In the genomic region with DNA sequence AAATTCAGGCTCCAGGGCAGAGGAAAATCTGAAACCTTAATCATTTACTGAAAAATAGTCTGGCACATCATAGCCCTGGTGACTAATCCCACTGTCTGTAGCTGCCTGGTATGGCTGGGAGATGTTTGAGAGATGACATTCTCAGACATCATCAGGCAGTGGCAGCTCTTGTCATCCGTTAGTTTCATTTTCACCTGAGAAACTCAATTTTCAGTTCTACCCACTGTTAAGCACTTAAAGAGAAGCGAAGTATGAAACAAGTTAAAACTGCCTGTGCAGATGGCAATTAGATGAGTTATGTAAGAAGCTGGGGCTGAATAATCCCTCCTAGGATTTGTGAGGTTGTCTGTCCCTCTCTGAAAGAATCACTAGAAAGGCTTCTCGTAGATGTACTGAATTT, we compare ENCODE assay signal across 8 cellular contexts.
DNase-seq lines count a peak whose midpoint lies in the region; ATAC-seq and TF ChIP-seq lines count a peak whose summit lies in the region.

No MANE protein-coding gene starts in this region.

- H3K4me1 Mint-ChIP-seq in activated CD4-positive, alpha-beta memory T cell treated with anti-CD3 and anti-CD28 coated beads for 36 hours (ENCODE audit: low read depth), result peaks cover 10% of the 10 kb centered on the region
- H3K4me1 Mint-ChIP-seq in CD8-positive, alpha-beta memory T cell, result peaks cover 0 to 5% (median 0%) of the 10 kb centered on the region in 3 donors

- H3K27ac ChIP-seq in CD8-positive, alpha-beta memory T cell (ENCODE audit: low read depth, low read length), result no peak overlapping the region

- TF ChIP-seq CTCF in BE2C (IDR thresholded peaks at IDR 0.05; ENCODE audit: low read depth, low read length), result no peak

- POLR2A ChIA-PET in activated CD4-positive, alpha-beta memory T cell treated with anti-CD3 and anti-CD28 coated beads for 36 hours (lab: Charles Lee), result interaction anchor here (0.7 kb wide), 1 partner anchor 59 kb away, joined by 3 read pairs; no protein-coding TSS in a partner anchor
- POLR2A ChIA-PET in CD8-positive, alpha-beta memory T cell (lab: Charles Lee), result no interaction called here

- peak overlapping the region; percentile 28 for H3K4me3 ChIP-seq in BE2C (ENCODE audit: low read depth, low read length)
- H3K4me3 ChIP-seq in CD8-positive, alpha-beta memory T cell (ENCODE audit: low read length), result no peak overlapping the region

- H3K36me3 Mint-ChIP-seq in activated CD4-positive, alpha-beta memory T cell treated with anti-CD3 and anti-CD28 coated beads for 36 hours, result no peaks in the 10 kb centered on the region
- no peaks in the 10 kb centered on the region for H3K36me3 Mint-ChIP-seq in CD8-positive, alpha-beta memory T cell

- no peaks in the 10 kb centered on the region for H3K27me3 ChIP-seq in BE2C
- H3K27me3 ChIP-seq in CD8-positive, alpha-beta memory T cell (ENCODE audit: insufficient read depth, low read length, poor library complexity, severe bottlenecking), result no peaks in the 10 kb centered on the region

- no peaks in the 10 kb centered on the region for H3K9me3 Mint-ChIP-seq in activated CD4-positive, alpha-beta memory T cell treated with anti-CD3 and anti-CD28 coated beads for 36 hours
- H3K9me3 Mint-ChIP-seq in CD8-positive, alpha-beta memory T cell, result peaks cover 0 to under 1% (median 0%) of the 10 kb centered on the region in 5 donors

- H3K36me3 ChIP-seq in BE2C, result no peaks in the 10 kb centered on the region
- H3K36me3 ChIP-seq in CD8-positive, alpha-beta memory T cell (ENCODE audit: insufficient read depth, low read length), result no peaks in the 10 kb centered on the region

- DNase-seq in BE2C (no peak), SK-N-DZ (ENCODE audit: low spot score) (no peak), AML-193 (lab: John Stamatoyannopoulos, UW) (no peak), iPS-NIHi7 (ENCODE audit: extremely low spot score) (no peak)
- DNase-seq in activated CD4-positive, alpha-beta memory T cell treated with anti-CD3 and anti-CD28 coated beads for 36 hours, result peak; percentile 18
- no peak for DNase-seq in CD8-positive, alpha-beta memory T cell

- CTCF ChIA-PET in activated CD4-positive, alpha-beta memory T cell treated with anti-CD3 and anti-CD28 coated beads for 36 hours (lab: Charles Lee), result no interaction called here
- CTCF ChIA-PET in CD8-positive, alpha-beta memory T cell (lab: Charles Lee), result interaction anchor here (1.1 kb wide), 1 partner anchor 15 kb away, joined by 3 read pairs; no protein-coding TSS in a partner anchor

- no peaks in the 10 kb centered on the region for H3K4me1 ChIP-seq in BE2C
- no peaks in the 10 kb centered on the region for H3K4me1 ChIP-seq in CD8-positive, alpha-beta memory T cell (ENCODE audit: insufficient read depth, low read length)

- H3K9me3 ChIP-seq in BE2C, result no peaks in the 10 kb centered on the region
- no peaks in the 10 kb centered on the region for H3K9me3 ChIP-seq in CD8-positive, alpha-beta memory T cell (ENCODE audit: low read length)

- H3K4me3 Mint-ChIP-seq in activated CD4-positive, alpha-beta memory T cell treated with anti-CD3 and anti-CD28 coated beads for 36 hours, result no peak overlapping the region
- H3K4me3 Mint-ChIP-seq in CD8-positive, alpha-beta memory T cell, result peak overlapping the region in 2 of 7 donors; percentile 17 to 39

- H3K27me3 Mint-ChIP-seq in activated CD4-positive, alpha-beta memory T cell treated with anti-CD3 and anti-CD28 coated beads for 36 hours, result peaks cover 1% of the 10 kb centered on the region
- H3K27me3 Mint-ChIP-seq in CD8-positive, alpha-beta memory T cell, result peaks cover 6 to 22% of the 10 kb centered on the region in 2 donors

- intact Hi-C loops in activated CD4-positive, alpha-beta memory T cell treated with anti-CD3 and anti-CD28 coated beads for 36 hours (cut with micrococcal nuclease), result loop anchor here (2.0 kb wide), 1 partner anchor 148 kb away; no protein-coding TSS in a partner anchor

- ATAC-seq in GM19023 (IDR thresholded peaks at IDR 0.05; ENCODE audit: unreplicated experiment), result peak; percentile 93
- ATAC-seq in HG03095 (IDR thresholded peaks at IDR 0.05; ENCODE audit: unreplicated experiment), result peak; percentile 95

- no peak overlapping the region for H3K27ac Mint-ChIP-seq in activated CD4-positive, alpha-beta memory T cell treated with anti-CD3 and anti-CD28 coated beads for 36 hours
- no peak overlapping the region for H3K27ac Mint-ChIP-seq in CD8-positive, alpha-beta memory T cell
